In the genomic region with DNA sequence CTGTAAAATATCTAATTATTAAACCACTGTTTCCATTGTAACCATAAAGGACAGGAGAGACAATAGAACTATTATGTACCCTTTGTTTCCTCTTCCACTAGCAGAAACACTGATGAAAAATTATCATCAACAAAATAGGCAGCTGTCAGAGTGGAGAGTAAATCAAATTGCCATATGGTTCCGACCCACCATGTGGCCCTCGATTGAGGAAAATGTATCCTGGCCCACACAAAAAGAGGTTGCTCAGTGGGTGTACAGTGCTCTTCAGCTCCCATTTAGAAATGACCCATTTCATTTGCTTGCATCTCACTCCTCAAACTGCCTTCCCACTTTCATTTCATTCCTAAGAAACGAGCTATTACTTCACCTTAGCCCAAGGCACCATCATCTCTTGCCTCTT, we compare ENCODE assay signal across 4 cellular contexts.
"Had no signal": no experiment of that assay in that cellular context is flagged by ENCODE, and none has a peak within 500 bp of the region (broad histone marks: within the 10 kb centered on the region; RNA-seq: fewer than 3 reads in every experiment).

No MANE protein-coding gene starts in this region.

- H3K4me3 ChIP-seq: GM23338 had no signal

- DNase-seq: H9, HFFc6, KBM-7 had no signal
